9 cellular contexts compared by ENCODE assay signal in genomic region chr7:144513332-144513731, GRCh38.
DNase-seq lines count a peak whose midpoint lies in the region; ATAC-seq and TF ChIP-seq lines count a peak whose summit lies in the region.
"Had no signal": no experiment of that assay in that cellular context is flagged by ENCODE, and none has a peak within 500 bp of the region (broad histone marks: within the 10 kb centered on the region; RNA-seq: fewer than 3 reads in every experiment).

No MANE protein-coding gene starts in this region.

- no peaks in the 10 kb centered on the region for H3K36me3 ChIP-seq in left ventricle myocardium inferior

- peaks cover 4% of the 10 kb centered on the region for H3K4me1 Mint-ChIP-seq in activated naive CD8-positive, alpha-beta T cell treated with anti-CD3 and anti-CD28 coated beads, Interleukin-2, amount 50 U/mL, for 24 hours
- H3K4me1 Mint-ChIP-seq in activated CD8-positive, alpha-beta memory T cell treated with anti-CD3 and anti-CD28 coated beads, Interleukin-2, amount 10 ng/mL, durations not matched to agents 7 days and 5 days, result peaks cover 6% of the 10 kb centered on the region

- H3K27me3 ChIP-seq in left ventricle myocardium inferior (ENCODE audit: low read depth), result no peaks in the 10 kb centered on the region

- H3K9me3 Mint-ChIP-seq in activated naive CD8-positive, alpha-beta T cell treated with anti-CD3 and anti-CD28 coated beads, Interleukin-2, amount 50 U/mL, for 24 hours, result no peaks in the 10 kb centered on the region
- no peaks in the 10 kb centered on the region for H3K9me3 Mint-ChIP-seq in activated CD8-positive, alpha-beta memory T cell treated with anti-CD3 and anti-CD28 coated beads, Interleukin-2, amount 10 ng/mL, durations not matched to agents 7 days and 5 days (ENCODE audit: low read depth)
- H3K9me3 Mint-ChIP-seq: naive B cell had no signal

- H3K4me3 Mint-ChIP-seq in activated naive CD8-positive, alpha-beta T cell treated with anti-CD3 and anti-CD28 coated beads, Interleukin-2, amount 50 U/mL, for 24 hours, result no peak overlapping the region
- H3K4me3 Mint-ChIP-seq in activated CD8-positive, alpha-beta memory T cell treated with anti-CD3 and anti-CD28 coated beads, Interleukin-2, amount 10 ng/mL, durations not matched to agents 7 days and 5 days, result no peak overlapping the region

- intact Hi-C loops in left ventricle myocardium inferior (cut with micrococcal nuclease), result no loop called here

- DNase-seq in DMS114 treated with DMSO at 0.1 percent for 48 hours (lab: John Stamatoyannopoulos, UW; ENCODE audit: unreplicated experiment) (peak; percentile 2), OCI-M2 (lab: John Stamatoyannopoulos, UW; ENCODE audit: unreplicated experiment) (peak; percentile 46), left ventricle myocardium inferior (no peak)
- no peak for DNase-seq in activated naive CD8-positive, alpha-beta T cell treated with anti-CD3 and anti-CD28 coated beads, Interleukin-2, amount 50 U/mL, for 24 hours
- DNase-seq in activated naive CD4-positive, alpha-beta T cell treated with Interleukin-2 at 50 U/mL for 16 hours, result no peak
- DNase-seq in activated CD8-positive, alpha-beta memory T cell treated with anti-CD3 and anti-CD28 coated beads, Interleukin-2, amount 10 ng/mL, durations not matched to agents 7 days and 5 days, result no peak
- DNase-seq: naive B cell had no signal

- H3K27ac ChIP-seq in left ventricle myocardium inferior (replicated peaks), result no peak overlapping the region

- peaks cover 12% of the 10 kb centered on the region for H3K4me1 ChIP-seq in left ventricle myocardium inferior

- peak; percentile 50 for ATAC-seq in HG03175 (IDR thresholded peaks at IDR 0.05; ENCODE audit: unreplicated experiment)
- no peak for ATAC-seq in GM21723 (IDR thresholded peaks at IDR 0.05; ENCODE audit: unreplicated experiment)
- no peak for ATAC-seq in activated naive CD8-positive, alpha-beta T cell treated with anti-CD3 and anti-CD28 coated beads, Interleukin-2, amount 50 U/mL, for 24 hours
- ATAC-seq in activated CD8-positive, alpha-beta memory T cell treated with anti-CD3 and anti-CD28 coated beads, Interleukin-2, amount 10 ng/mL, durations not matched to agents 7 days and 5 days, result no peak

- H3K9me3 ChIP-seq in left ventricle myocardium inferior (replicated peaks), result no peaks in the 10 kb centered on the region

- no peaks in the 10 kb centered on the region for H3K27me3 Mint-ChIP-seq in activated naive CD8-positive, alpha-beta T cell treated with anti-CD3 and anti-CD28 coated beads, Interleukin-2, amount 50 U/mL, for 24 hours
- no peaks in the 10 kb centered on the region for H3K27me3 Mint-ChIP-seq in activated CD8-positive, alpha-beta memory T cell treated with anti-CD3 and anti-CD28 coated beads, Interleukin-2, amount 10 ng/mL, durations not matched to agents 7 days and 5 days
- H3K27me3 Mint-ChIP-seq: naive B cell had no signal

- no peak overlapping the region for H3K4me3 ChIP-seq in left ventricle myocardium inferior

- no peaks in the 10 kb centered on the region for H3K36me3 Mint-ChIP-seq in activated naive CD8-positive, alpha-beta T cell treated with anti-CD3 and anti-CD28 coated beads, Interleukin-2, amount 50 U/mL, for 24 hours (ENCODE audit: low read depth)
- H3K36me3 Mint-ChIP-seq in activated CD8-positive, alpha-beta memory T cell treated with anti-CD3 and anti-CD28 coated beads, Interleukin-2, amount 10 ng/mL, durations not matched to agents 7 days and 5 days, result no peaks in the 10 kb centered on the region

- no peak overlapping the region for H3K27ac Mint-ChIP-seq in activated naive CD8-positive, alpha-beta T cell treated with anti-CD3 and anti-CD28 coated beads, Interleukin-2, amount 50 U/mL, for 24 hours
- no peak overlapping the region for H3K27ac Mint-ChIP-seq in activated CD8-positive, alpha-beta memory T cell treated with anti-CD3 and anti-CD28 coated beads, Interleukin-2, amount 10 ng/mL, durations not matched to agents 7 days and 5 days
- H3K27ac Mint-ChIP-seq: naive B cell had no signal

- peak; percentile 61 for TF ChIP-seq CTCF in left ventricle myocardium inferior (IDR thresholded peaks at IDR 0.05; ENCODE audit: borderline replicate concordance)

- CTCF ChIA-PET in activated CD8-positive, alpha-beta memory T cell treated with anti-CD3 and anti-CD28 coated beads, Interleukin-2, amount 10 ng/mL, durations not matched to agents 7 days and 5 days (lab: Charles Lee), result no interaction called here

Comparison
In these comparisons a context has a peak if more than half of its experiments do, and no peak if none do; other contexts are left out.
1. DNase-seq: peak in DMS114 treated with DMSO at 0.1 percent for 48 hours (single experiment) and OCI-M2 (single experiment); none in left ventricle myocardium inferior (single experiment), activated naive CD8-positive, alpha-beta T cell treated with anti-CD3 and anti-CD28 coated beads, Interleukin-2, amount 50 U/mL, for 24 hours (single experiment), activated naive CD4-positive, alpha-beta T cell treated with Interleukin-2 at 50 U/mL for 16 hours (single experiment) and activated CD8-positive, alpha-beta memory T cell treated with anti-CD3 and anti-CD28 coated beads, Interleukin-2, amount 10 ng/mL, durations not matched to agents 7 days and 5 days (single experiment).